11 cellular contexts compared by ENCODE assay signal in the genomic region with DNA sequence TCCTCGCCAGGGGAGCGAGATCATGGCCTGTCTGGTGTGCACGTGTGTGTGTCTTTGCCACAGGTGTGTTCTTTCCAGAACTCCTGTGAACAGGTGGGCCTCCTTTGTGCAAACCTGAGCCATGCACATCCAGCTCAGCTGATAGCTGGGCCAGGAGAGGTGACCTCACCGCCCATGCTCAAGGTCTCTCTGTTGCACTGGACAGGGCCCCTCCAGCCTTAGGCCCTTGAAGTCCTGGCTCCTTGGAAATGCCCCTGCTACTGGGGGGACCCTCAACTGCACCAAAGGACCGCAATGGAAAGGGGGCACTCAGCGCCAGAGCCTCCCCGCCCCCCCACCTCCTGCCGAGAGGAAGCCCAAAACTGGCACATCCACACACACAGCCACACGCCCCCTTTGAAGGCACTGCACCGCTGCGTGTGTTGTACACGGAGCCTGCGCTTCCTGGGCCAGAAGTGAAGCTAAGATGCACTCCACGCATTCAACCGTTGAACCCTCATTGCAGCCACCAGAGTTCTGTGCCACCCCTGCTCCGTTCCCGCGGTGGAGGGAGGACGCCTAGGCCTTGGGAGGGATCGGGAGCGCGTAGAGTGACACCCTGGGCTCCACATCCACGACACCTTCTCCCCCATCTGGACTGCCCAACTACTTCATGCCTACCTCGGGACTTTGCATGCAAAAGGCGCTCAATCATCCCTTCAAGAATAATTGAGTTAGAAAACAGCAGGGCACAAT. TPM values are rescaled to one million over a fixed set of nuclear protein-coding genes. Genes with fewer than 3 reads are reported as not detected.
DNase-seq lines count a peak whose midpoint lies in the region; ATAC-seq and TF ChIP-seq lines count a peak whose summit lies in the region.
"Had no signal": no experiment of that assay in that cellular context is flagged by ENCODE, and none has a peak within 500 bp of the region (broad histone marks: within the 10 kb centered on the region; RNA-seq: fewer than 3 reads in every experiment).

No MANE protein-coding gene starts in this region.

- no peaks in the 10 kb centered on the region for H3K27me3 Mint-ChIP-seq in CD4-positive, alpha-beta T cell
- peaks cover 19% of the 10 kb centered on the region for H3K27me3 Mint-ChIP-seq in brain
- no peaks in the 10 kb centered on the region for H3K27me3 Mint-ChIP-seq in natural killer cell treated with Interleukin-12 subunit alpha and Interleukin-12 subunit beta and Interleukin-15 and Interleukin-18, amount 100 ng/mL, for 72 hours

- H3K4me1 ChIP-seq in MM.1S (ENCODE audit: low read length) (peaks cover 27% of the 10 kb centered on the region), ovary (ENCODE audit: insufficient read depth) (no peaks in the 10 kb centered on the region)

- H2AFZ ChIP-seq in MM.1S (ENCODE audit: low read length) = no peak overlapping the region

- no peak for TF ChIP-seq POLR2A in ovary (IDR thresholded peaks at IDR 0.05)

- peak; percentile 7 for ATAC-seq in CD4-positive, alpha-beta T cell (ENCODE audit: poor library complexity)
- ATAC-seq in natural killer cell treated with Interleukin-12 subunit alpha and Interleukin-12 subunit beta and Interleukin-15 and Interleukin-18, amount 100 ng/mL, for 72 hours = no peak
- ATAC-seq in HG03354 (IDR thresholded peaks at IDR 0.05; ENCODE audit: poor library complexity, severe bottlenecking, unreplicated experiment) = no peak

- H3K9me3 ChIP-seq in CD4-positive, alpha-beta T cell (ENCODE audit: control insufficient read depth, low read length) = no peaks in the 10 kb centered on the region
- no peaks in the 10 kb centered on the region for H3K9me3 ChIP-seq in MM.1S (replicated peaks; ENCODE audit: insufficient read depth, low read length)
- no peaks in the 10 kb centered on the region for H3K9me3 ChIP-seq in ovary

- no peak for TF ChIP-seq EP300 in ovary (IDR thresholded peaks at IDR 0.05)

- H3K36me3 ChIP-seq in MM.1S (replicated peaks; ENCODE audit: insufficient read depth, low read length) (no peaks in the 10 kb centered on the region), ovary (no peaks in the 10 kb centered on the region)
- H3K36me3 ChIP-seq: Peyer's patch had no signal

- H3K36me3 Mint-ChIP-seq in CD4-positive, alpha-beta T cell (ENCODE audit: low read depth) = no peaks in the 10 kb centered on the region
- H3K36me3 Mint-ChIP-seq in brain = no peaks in the 10 kb centered on the region
- no peaks in the 10 kb centered on the region for H3K36me3 Mint-ChIP-seq in natural killer cell treated with Interleukin-12 subunit alpha and Interleukin-12 subunit beta and Interleukin-15 and Interleukin-18, amount 100 ng/mL, for 72 hours

- H3K4me3 Mint-ChIP-seq in CD4-positive, alpha-beta T cell = peak overlapping the region; percentile 69
- peak overlapping the region in 1 of 5 experiments; percentile 10 for H3K4me3 Mint-ChIP-seq in brain
- peak overlapping the region; percentile 79 for H3K4me3 Mint-ChIP-seq in natural killer cell treated with Interleukin-12 subunit alpha and Interleukin-12 subunit beta and Interleukin-15 and Interleukin-18, amount 100 ng/mL, for 72 hours

- no peak overlapping the region for H3K27ac ChIP-seq in CD4-positive, alpha-beta T cell (ENCODE audit: low read depth, low read length)
- H3K27ac ChIP-seq in MM.1S (ENCODE audit: low read length) (no peak overlapping the region), ovary (no peak overlapping the region)

- H3K9me2 ChIP-seq in MM.1S (replicated peaks; ENCODE audit: insufficient read depth, low read length) = no peaks in the 10 kb centered on the region

- H3K27ac Mint-ChIP-seq in CD4-positive, alpha-beta T cell = peak overlapping the region; percentile 51
- peak overlapping the region in 3 of 5 experiments; percentile 62 to 86 (median 77) for H3K27ac Mint-ChIP-seq in brain
- peak overlapping the region; percentile 73 to 94 for H3K27ac Mint-ChIP-seq in natural killer cell treated with Interleukin-12 subunit alpha and Interleukin-12 subunit beta and Interleukin-15 and Interleukin-18, amount 100 ng/mL, for 72 hours

- H3K4me2 ChIP-seq in MM.1S (ENCODE audit: low read depth, low read length) = peak overlapping the region; percentile 69

- no peaks in the 10 kb centered on the region for H3F3A ChIP-seq in MM.1S (ENCODE audit: insufficient read depth, low read length)

- no peak overlapping the region for H3K9ac ChIP-seq in MM.1S (ENCODE audit: low read length)

- no peaks in the 10 kb centered on the region for H3K9me3 Mint-ChIP-seq in CD4-positive, alpha-beta T cell
- H3K9me3 Mint-ChIP-seq in brain = peaks cover 2 to 11% (median 4%) of the 10 kb centered on the region in 5 experiments
- H3K9me3 Mint-ChIP-seq in natural killer cell treated with Interleukin-12 subunit alpha and Interleukin-12 subunit beta and Interleukin-15 and Interleukin-18, amount 100 ng/mL, for 72 hours = no peaks in the 10 kb centered on the region

- H3K4me3 ChIP-seq in MM.1S (ENCODE audit: low read length) (no peak overlapping the region), ovary (no peak overlapping the region)

- H3K79me2 ChIP-seq in MM.1S (ENCODE audit: low read length) = no peaks in the 10 kb centered on the region

- POLR2A ChIA-PET in CD4-positive, alpha-beta T cell (lab: Charles Lee) = interaction anchor here (0.9 to 7.0 kb wide), 6 partner anchors 18 to 87 kb away, joined by 3 to 62 read pairs (median 4); partner anchors contain the start of genes IL2RB and RAC2

- H3K27me3 ChIP-seq in CD4-positive, alpha-beta T cell (ENCODE audit: control insufficient read depth, insufficient read depth, low read length) = no peaks in the 10 kb centered on the region
- H3K27me3 ChIP-seq in MM.1S (replicated peaks; ENCODE audit: insufficient read depth, low read length) (peaks cover 4% of the 10 kb centered on the region; the same call in 1 of the 2 replicates), ovary (no peaks in the 10 kb centered on the region)
- H3K27me3 ChIP-seq: Peyer's patch had no signal

- CTCF ChIA-PET in CD4-positive, alpha-beta T cell (lab: Charles Lee) = interaction anchor here (0.7 to 2.9 kb wide), 10 partner anchors 14 to 120 kb away, joined by 3 to 29 read pairs (median 4); partner anchors contain the start of gene IL2RB

- no peak for TF ChIP-seq CTCF in CD4-positive, alpha-beta T cell (IDR thresholded peaks at IDR 0.05)
- TF ChIP-seq CTCF in MM.1S (IDR thresholded peaks at IDR 0.05; ENCODE audit: low read length) (no peak), brain (conservative IDR thresholded peaks at IDR 0.05) (no peak), GM13977 (IDR thresholded peaks at IDR 0.05; ENCODE audit: extremely low read depth, insufficient read depth, missing control alignments) (no peak), ovary (IDR thresholded peaks at IDR 0.05) (no peak)

- peaks cover 76% of the 10 kb centered on the region for H3K4me1 Mint-ChIP-seq in CD4-positive, alpha-beta T cell (ENCODE audit: low read depth)
- H3K4me1 Mint-ChIP-seq in brain = peaks cover 18% of the 10 kb centered on the region
- H3K4me1 Mint-ChIP-seq in natural killer cell treated with Interleukin-12 subunit alpha and Interleukin-12 subunit beta and Interleukin-15 and Interleukin-18, amount 100 ng/mL, for 72 hours (ENCODE audit: low read depth in 2 of 2) = peaks cover 80 to 85% of the 10 kb centered on the region in 2 donors

- DNase-seq in CD4-positive, alpha-beta T cell = peak in 1 of 10 experiments; percentile 31
- DNase-seq in MM.1S (no peak), GM13977 (ENCODE audit: low spot score) (no peak), NCI-H2227 (lab: John Stamatoyannopoulos, UW; ENCODE audit: unreplicated experiment) (no peak), ovary (no peak)
- DNase-seq in natural killer cell treated with Interleukin-12 subunit alpha and Interleukin-12 subunit beta and Interleukin-15 and Interleukin-18, amount 100 ng/mL, for 72 hours (ENCODE audit: low spot score) = no peak

- intact Hi-C loops in CD4-positive, alpha-beta T cell (cut with DNase I, micrococcal nuclease) = loop anchor here (1.0 to 5.0 kb wide), 8 partner anchors 28 to 291 kb away; no protein-coding TSS in a partner anchor
- intact Hi-C loops in ovary (cut with DNase I) = loop anchor here (2.0 to 10.0 kb wide), 4 partner anchors 31 to 89 kb away; no protein-coding TSS in a partner anchor

- in situ Hi-C loops in GM13977 (cut with MboI; ENCODE audit: low pct_unique_long_range_greater_than_20kb, low sequenced_read_pairs, unreplicated experiment) = no loop called here

- 55 to 58% (median 57%) methylated on average over 23 to 25 of the region's 25 CpGs for WGBS in ovary, 3 donors

- no peaks in the 10 kb centered on the region for H4K20me1 ChIP-seq in MM.1S (ENCODE audit: insufficient read depth, low read length)

RNA-seq across cellular contexts. Expression of gene IL2RB, which starts 16.4 kb away (rescaled TPM):
- total RNA-seq in CD4-positive, alpha-beta T cell = 10 to 100 TPM; 47.5 to 49.6 TPM
- polyA plus RNA-seq in brain (ENCODE audit: insufficient read depth, low read depth, low replicate concordance) (1.2 TPM), ovary (1 to 10 TPM in 1 of 2 donors, under 1 TPM in 1; 0.42 to 1.6 TPM)
- 100 to 1,000 TPM; 508 to 635 TPM for total RNA-seq in natural killer cell treated with Interleukin-12 subunit alpha and Interleukin-12 subunit beta and Interleukin-15 and Interleukin-18, amount 100 ng/mL, for 72 hours
- 1 to 10 TPM in 4 of 7 donors, under 1 TPM in 2, not detected in 1; 0.34 to 4.1 (median 1.4) TPM for total RNA-seq in ovary

RNA-seq across cellular contexts. Expression of gene C1QTNF6, which starts 21.9 kb away (rescaled TPM):
- 10 to 100 TPM; 11.9 to 12.1 TPM for total RNA-seq in CD4-positive, alpha-beta T cell
- polyA plus RNA-seq in brain (ENCODE audit: insufficient read depth, low read depth, low replicate concordance) = 4.9 TPM
- total RNA-seq in natural killer cell treated with Interleukin-12 subunit alpha and Interleukin-12 subunit beta and Interleukin-15 and Interleukin-18, amount 100 ng/mL, for 72 hours = 1 to 10 TPM; 1.3 to 3.9 TPM
- 1 to 10 TPM; 4.0 to 7.7 (median 4.9) TPM for total RNA-seq in ovary
- 1 to 10 TPM; 6.7 to 8.5 TPM for polyA plus RNA-seq in ovary

RNA-seq across cellular contexts. Expression of gene SSTR3, which starts 46.2 kb away (rescaled TPM):
- 1 to 10 TPM; 1.9 to 2.1 TPM for total RNA-seq in CD4-positive, alpha-beta T cell
- polyA plus RNA-seq in brain (ENCODE audit: insufficient read depth, low read depth, low replicate concordance) (1.6 TPM), ovary (1 to 10 TPM; 1.6 to 2.2 TPM)
- under 1 TPM; 0.11 to 0.29 TPM for total RNA-seq in natural killer cell treated with Interleukin-12 subunit alpha and Interleukin-12 subunit beta and Interleukin-15 and Interleukin-18, amount 100 ng/mL, for 72 hours
- total RNA-seq in ovary = 1 to 10 TPM; 1.7 to 9.2 (median 5.0) TPM
- total RNA-seq: glomerular endothelial cell, lower leg skin, Peyer's patch had no signal

RNA-seq across cellular contexts. Expression of gene TMPRSS6, which starts 56.6 kb away (rescaled TPM):
- total RNA-seq in CD4-positive, alpha-beta T cell = under 1 TPM; 0.19 to 0.39 TPM
- 45.4 TPM for polyA plus RNA-seq in brain (ENCODE audit: insufficient read depth, low read depth, low replicate concordance)
- total RNA-seq in natural killer cell treated with Interleukin-12 subunit alpha and Interleukin-12 subunit beta and Interleukin-15 and Interleukin-18, amount 100 ng/mL, for 72 hours = 1 to 10 TPM; 1.8 to 1.9 TPM
- 1 to 10 TPM in 1 of 7 donors, under 1 TPM in 1, not detected in 5; 0.33 to 2.4 TPM for total RNA-seq in ovary
- under 1 TPM in 1 of 2 donors, not detected in 1; 0.04 TPM for polyA plus RNA-seq in ovary
- total RNA-seq: glomerular endothelial cell had no signal

Comparison
In these comparisons a context has a peak if more than half of its experiments do, and no peak if none do; other contexts are left out.
1. RNA of gene IL2RB, which starts 16.4 kb away (total RNA-seq): 508 to 635 TPM in natural killer cell treated with Interleukin-12 subunit alpha and Interleukin-12 subunit beta and Interleukin-15 and Interleukin-18, amount 100 ng/mL, for 72 hours; 47.5 to 49.6 TPM in CD4-positive, alpha-beta T cell and 0.34 to 4.1 TPM in ovary; every median in the first group is over 10 times any median in the second.
2. Peak in every context shown above with its lines, with median percentiles within 50 percentile points of each other: H3K27ac Mint-ChIP-seq.